1 cellular context compared by ENCODE assay signal in the genomic region with DNA sequence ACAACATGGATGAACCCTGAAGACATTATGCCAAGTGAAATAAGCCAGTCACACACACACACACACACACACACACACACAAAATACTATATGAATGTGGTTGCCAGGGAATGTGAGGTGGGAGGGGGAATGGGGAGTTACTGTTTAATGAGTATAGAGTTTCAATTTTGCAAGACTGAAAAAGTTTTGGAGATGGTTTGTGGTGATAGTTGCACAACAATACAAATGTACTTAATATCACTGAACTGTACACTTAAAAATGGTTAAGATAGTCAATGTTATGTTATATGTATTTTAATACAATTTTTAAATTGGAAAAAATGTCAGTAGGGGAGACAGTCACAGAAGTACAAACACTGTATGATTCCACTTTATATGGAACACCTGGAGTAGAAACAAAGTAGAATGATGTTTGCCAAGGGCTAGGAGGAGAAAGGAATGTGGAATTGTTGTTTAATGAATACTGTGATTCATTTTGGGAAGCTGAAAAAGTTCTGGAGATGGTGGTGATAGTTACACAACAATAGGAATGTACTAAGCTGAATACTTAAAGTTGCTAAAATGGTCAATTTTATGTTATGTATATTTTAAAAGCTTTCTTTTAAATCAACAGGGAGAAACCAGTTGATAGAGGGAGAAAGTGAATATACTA.
A peak's percentile ranks its signal among the peaks of the same experiment; 100 is the strongest.
TF ChIP-seq lines count a peak whose summit lies in the region.

No MANE protein-coding gene starts in this region.

TF ChIP-seq in K562, 482 proteins besides CTCF, POLR2A, EP300 and RAD21 (continued from another document):
- no peak for TF ChIP-seq ZBTB33 (CRISPR knock-in tag; IDR thresholded peaks at IDR 0.05)
- TF ChIP-seq CEBPB (tag; IDR thresholded peaks at IDR 0.05), result peak; percentile 24; the same call in 1 of the 2 replicates
